ENCODE assay signal across 17 cellular contexts in genomic region chr3:122533480-122533879, GRCh38. TPM values are rescaled to one million over a fixed set of nuclear protein-coding genes. Genes with fewer than 3 reads are reported as not detected.
DNase-seq lines count a peak whose midpoint lies in the region; ATAC-seq and TF ChIP-seq lines count a peak whose summit lies in the region.
"Had no signal": no experiment of that assay in that cellular context is flagged by ENCODE, and none has a peak within 500 bp of the region (broad histone marks: within the 10 kb centered on the region; RNA-seq: fewer than 3 reads in every experiment).

No MANE protein-coding gene starts in this region.

- H3K27me3 Mint-ChIP-seq in activated naive CD8-positive, alpha-beta T cell treated with anti-CD3 and anti-CD28 coated beads, Interleukin-2, amount 50 U/mL, for 24 hours = no peaks in the 10 kb centered on the region

- peaks cover 59% of the 10 kb centered on the region for H3K36me3 Mint-ChIP-seq in activated naive CD8-positive, alpha-beta T cell treated with anti-CD3 and anti-CD28 coated beads, Interleukin-2, amount 50 U/mL, for 24 hours (ENCODE audit: low read depth)

- H3K36me3 ChIP-seq in H7 (replicated peaks; ENCODE audit: control insufficient read depth, insufficient read depth, low read length) = no peaks in the 10 kb centered on the region

- no peak overlapping the region for H3K27ac ChIP-seq in caudate nucleus (ENCODE audit: low read depth, low read length)
- H3K27ac ChIP-seq: BLaER1 treated with 17β-estradiol and CSF1 and Interleukin-3, amounts not matched to agents 10 nM and 100 nM; left ventricle myocardium inferior had no signal

- ATAC-seq in activated CD4-positive, CD25-positive, alpha-beta regulatory T cell treated with anti-CD3 and anti-CD28 coated beads, Interleukin-2, amount 50 U/mL, for 24 hours = peak; percentile 55 to 62
- ATAC-seq in GM18505 (IDR thresholded peaks at IDR 0.05; ENCODE audit: unreplicated experiment) = peak; percentile 13
- ATAC-seq in HG03442 (IDR thresholded peaks at IDR 0.05; ENCODE audit: unreplicated experiment) = peak; percentile 5
- peak; percentile 26 for ATAC-seq in activated naive CD8-positive, alpha-beta T cell treated with anti-CD3 and anti-CD28 coated beads, Interleukin-2, amount 50 U/mL, for 24 hours
- ATAC-seq: right cardiac atrium had no signal

- no peak for TF ChIP-seq POLR2A in GM18505 (IDR thresholded peaks at IDR 0.05; ENCODE audit: borderline replicate concordance, extremely low read depth, insufficient read depth, insufficient read length)

- H3K4me3 Mint-ChIP-seq in activated naive CD8-positive, alpha-beta T cell treated with anti-CD3 and anti-CD28 coated beads, Interleukin-2, amount 50 U/mL, for 24 hours = peak overlapping the region; percentile 9

- H3K27me3 ChIP-seq in H7 (ENCODE audit: control insufficient read depth, insufficient read depth, low read length) = no peaks in the 10 kb centered on the region
- H3K27me3 ChIP-seq: BLaER1 treated with 17β-estradiol and CSF1 and Interleukin-3, amounts not matched to agents 10 nM and 100 nM had no signal

- no peak for DNase-seq in activated CD4-positive, CD25-positive, alpha-beta regulatory T cell (lab: John Stamatoyannopoulos, UW)
- no peak for DNase-seq in activated naive CD8-positive, alpha-beta T cell treated with anti-CD3 and anti-CD28 coated beads, Interleukin-2, amount 50 U/mL, for 24 hours
- no peak for DNase-seq in NCI-H2196 (lab: John Stamatoyannopoulos, UW; ENCODE audit: unreplicated experiment)
- DNase-seq in H7 = no peak
- DNase-seq in caudate nucleus (lab: John Stamatoyannopoulos, UW) = no peak
- DNase-seq: DMS153, left ventricle myocardium inferior, NCI-H2029 treated with DMSO at 0.1 percent for 48 hours, NCI-H510A treated with DMSO at 0.1 percent for 48 hours, occipital lobe, right cardiac atrium had no signal

- peak overlapping the region; percentile 76 for H3K27ac Mint-ChIP-seq in activated naive CD8-positive, alpha-beta T cell treated with anti-CD3 and anti-CD28 coated beads, Interleukin-2, amount 50 U/mL, for 24 hours

- no peak overlapping the region for H3K4me3 ChIP-seq in H7 (ENCODE audit: insufficient read depth, low read depth, low read length)
- H3K4me3 ChIP-seq: BLaER1 treated with 17β-estradiol and CSF1 and Interleukin-3, amounts not matched to agents 10 nM and 100 nM; left ventricle myocardium inferior had no signal

- H3K4me1 Mint-ChIP-seq in activated naive CD8-positive, alpha-beta T cell treated with anti-CD3 and anti-CD28 coated beads, Interleukin-2, amount 50 U/mL, for 24 hours = peaks cover 48% of the 10 kb centered on the region

- H3K9me3 Mint-ChIP-seq in activated naive CD8-positive, alpha-beta T cell treated with anti-CD3 and anti-CD28 coated beads, Interleukin-2, amount 50 U/mL, for 24 hours = no peaks in the 10 kb centered on the region

RNA-seq across cellular contexts. Expression of gene KPNA1, which starts 18.7 kb away (rescaled TPM):
- total RNA-seq in H7 (2014; rRNA removed; shearing (Covaris generic)) = 20.4 and 34.1 TPM in 2 replicates

RNA-seq across cellular contexts. Expression of gene PARP9, which starts 30.6 kb away (rescaled TPM):
- total RNA-seq in H7 (2014; rRNA removed; shearing (Covaris generic)) = 1.1 TPM in 2 replicates

RNA-seq across cellular contexts. Expression of gene DTX3L, which starts 30.7 kb away (rescaled TPM):
- total RNA-seq in H7 (2014; rRNA removed; shearing (Covaris generic)) = 1.9 and 2.0 TPM in 2 replicates

RNA-seq across cellular contexts. Expression of gene PARP15, which starts 44.0 kb away (rescaled TPM):
- not detected in 2 replicates for total RNA-seq in H7 (2014; rRNA removed; shearing (Covaris generic))
- total RNA-seq: A172, epithelial cell of proximal tubule, occipital lobe had no signal

Comparison
In these comparisons a context has a peak if more than half of its experiments do, and no peak if none do; other contexts are left out.
1. ATAC-seq: peak in every context shown above with its lines; median percentile 58 in activated CD4-positive, CD25-positive, alpha-beta regulatory T cell treated with anti-CD3 and anti-CD28 coated beads, Interleukin-2, amount 50 U/mL, for 24 hours; 26 in activated naive CD8-positive, alpha-beta T cell treated with anti-CD3 and anti-CD28 coated beads, Interleukin-2, amount 50 U/mL, for 24 hours; 13 in GM18505; 5 in HG03442.